ENCODE assay signal across 22 cellular contexts in genomic region chr16:59754854-59755253, GRCh38.
DNase-seq lines count a peak whose midpoint lies in the region; ATAC-seq, FAIRE-seq and TF ChIP-seq lines count a peak whose summit lies in the region.
"Had no signal": no experiment of that assay in that cellular context is flagged by ENCODE, and none has a peak within 500 bp of the region (broad histone marks: within the 10 kb centered on the region; RNA-seq: fewer than 3 reads in every experiment).

No MANE protein-coding gene starts in this region.

- TF ChIP-seq EP300 in HepG2 (IDR thresholded peaks at IDR 0.05; ENCODE audit: low read depth in 2 of 2, low read length in 2 of 2) (no peak), HepG2 (CRISPR knock-in tag; IDR thresholded peaks at IDR 0.05; ENCODE audit: borderline replicate concordance) (no peak)

- H3K4me1 ChIP-seq in right lobe of liver (no peaks in the 10 kb centered on the region), HepG2 (ENCODE audit: insufficient read depth, low read length) (no peaks in the 10 kb centered on the region), kidney (ENCODE audit: control insufficient read depth in 1 of 2, insufficient read depth in 1 of 2, low read depth in 1 of 2, low read length in 2 of 2) (no peaks in the 10 kb centered on the region), neuronal stem cell (ENCODE audit: control insufficient read depth in 2 of 2, insufficient read depth in 1 of 2, low read depth in 1 of 2, low read length in 2 of 2) (no peaks in the 10 kb centered on the region)
- H3K4me1 ChIP-seq: A549; BLaER1 treated with 17β-estradiol and CSF1 and Interleukin-3, amounts not matched to agents 10 nM and 100 nM; Caco-2 had no signal

- no peak overlapping the region for H3K4me3 Mint-ChIP-seq in T-helper 17 cell
- H3K4me3 Mint-ChIP-seq: B cell; CD4-positive, alpha-beta T cell; CD8-positive, alpha-beta T cell had no signal

- BruUV-seq in HepG2 (replicated peaks; lab: Mats Ljungman, UMichigan), result no TSS peak

- no peak overlapping the region for H2BK12ac ChIP-seq in neuronal stem cell (ENCODE audit: low read length)

- no peak overlapping the region for H4K8ac ChIP-seq in neuronal stem cell (ENCODE audit: low read depth, low read length)

- DNase-seq in right lobe of liver, result peak in 2 of 3 donors; percentile 11 to 45
- no peak for DNase-seq in HepG2 (ENCODE audit: low spot score)
- peak; percentile 61 for DNase-seq in kidney
- DNase-seq in neuronal stem cell (ENCODE audit: low spot score), result no peak
- DNase-seq in T-helper 17 cell, result no peak
- DNase-seq: AML-193; Caco-2; Calu3; CD4-positive, alpha-beta T cell; CD8-positive, alpha-beta T cell; DMS79 treated with DMSO at 0.1 percent for 48 hours; GF-D8 had no signal

- H3K27me3 ChIP-seq in right lobe of liver, result no peaks in the 10 kb centered on the region
- no peaks in the 10 kb centered on the region for H3K27me3 ChIP-seq in HepG2 (ENCODE audit: control insufficient read depth in 1 of 2, insufficient read depth in 2 of 2, low read length in 2 of 2)
- H3K27me3 ChIP-seq in neuronal stem cell (ENCODE audit: control insufficient read depth in 3 of 3, insufficient read depth in 3 of 3, low read depth in 1 of 3, low read length in 3 of 3), result no peaks in the 10 kb centered on the region
- H3K27me3 ChIP-seq: BLaER1 treated with 17β-estradiol and CSF1 and Interleukin-3, amounts not matched to agents 10 nM and 100 nM had no signal

- H3K36me3 ChIP-seq in right lobe of liver (no peaks in the 10 kb centered on the region), HepG2 (replicated peaks in 1 of 2; ENCODE audit: control insufficient read depth in 1 of 2, insufficient read depth in 2 of 2, low read length in 2 of 2) (no peaks in the 10 kb centered on the region), kidney (ENCODE audit: control insufficient read depth in 1 of 2, insufficient read depth in 2 of 2, low read length in 2 of 2) (no peaks in the 10 kb centered on the region), neuronal stem cell (replicated peaks in 1 of 2; ENCODE audit: control insufficient read depth in 2 of 2, insufficient read depth in 2 of 2, low read length in 2 of 2) (no peaks in the 10 kb centered on the region)
- H3K36me3 ChIP-seq: BLaER1 treated with 17β-estradiol and CSF1 and Interleukin-3, amounts not matched to agents 10 nM and 100 nM had no signal

- CTCF ChIA-PET in HepG2 (lab: Yijun Ruan, JAX; ENCODE audit: low intra/inter-chr PET ratio, low total read pairs), result no interaction called here

- no peaks in the 10 kb centered on the region for H3K4me1 Mint-ChIP-seq in T-helper 17 cell
- H3K4me1 Mint-ChIP-seq: B cell had no signal

- intact Hi-C loops in right lobe of liver (cut with DNase I), result no loop called here
- intact Hi-C loops in HepG2 (cut with micrococcal nuclease; ENCODE audit: unreplicated experiment), result no loop called here
- intact Hi-C loops in kidney (cut with DNase I), result no loop called here

- no peak overlapping the region for H2BK120ac ChIP-seq in neuronal stem cell (ENCODE audit: low read depth, low read length)

- H3K79me1 ChIP-seq in neuronal stem cell (ENCODE audit: low read depth, low read length), result no peaks in the 10 kb centered on the region

- H3K79me2 ChIP-seq in HepG2 (ENCODE audit: insufficient read depth, low read length), result no peaks in the 10 kb centered on the region

- no peak for TF ChIP-seq CTCF in right lobe of liver (IDR thresholded peaks at IDR 0.05)
- no peak for TF ChIP-seq CTCF in HepG2 (CRISPR knock-in tag; IDR thresholded peaks at IDR 0.05)
- no peak for TF ChIP-seq CTCF in kidney (IDR thresholded peaks at IDR 0.05; ENCODE audit: borderline replicate concordance, extremely low read depth, insufficient read depth)

- no peak overlapping the region for H3K27ac Mint-ChIP-seq in T-helper 17 cell
- H3K27ac Mint-ChIP-seq: B cell; CD4-positive, alpha-beta T cell; CD8-positive, alpha-beta T cell had no signal

- H2AFZ ChIP-seq in HepG2 (ENCODE audit: low read length) (no peak overlapping the region), neuronal stem cell (ENCODE audit: low read length) (peak overlapping the region; percentile 29)

- H2BK15ac ChIP-seq in neuronal stem cell (ENCODE audit: low read length), result no peak overlapping the region

- no peaks in the 10 kb centered on the region for H3K9me3 ChIP-seq in right lobe of liver
- peaks cover 85% of the 10 kb centered on the region for H3K9me3 ChIP-seq in HepG2 (ENCODE audit: low read length)
- no peaks in the 10 kb centered on the region for H3K9me3 ChIP-seq in kidney (ENCODE audit: control insufficient read depth in 1 of 2, low read length in 2 of 2)
- H3K9me3 ChIP-seq in neuronal stem cell (replicated peaks in 1 of 2; ENCODE audit: control insufficient read depth in 2 of 2, insufficient read depth in 1 of 2, low read depth in 1 of 2, low read length in 2 of 2), result no peaks in the 10 kb centered on the region
- H3K9me3 ChIP-seq in T-helper 17 cell (ENCODE audit: control insufficient read depth, low read length, poor library complexity, severe bottlenecking), result no peaks in the 10 kb centered on the region
- H3K9me3 ChIP-seq: A549; BLaER1 treated with 17β-estradiol and CSF1 and Interleukin-3, amounts not matched to agents 10 nM and 100 nM; Caco-2 had no signal

- no peak overlapping the region for H4K91ac ChIP-seq in neuronal stem cell (ENCODE audit: low read depth, low read length, poor library complexity)

- ATAC-seq in right lobe of liver, result no peak
- ATAC-seq in HepG2, result no peak
- no peak for ATAC-seq in T-helper 17 cell
- no peak for ATAC-seq in GM18861 (IDR thresholded peaks at IDR 0.05; ENCODE audit: unreplicated experiment)
- no peak for ATAC-seq in HG03457 (IDR thresholded peaks at IDR 0.05; ENCODE audit: unreplicated experiment)
- ATAC-seq: A549; CD8-positive, alpha-beta T cell had no signal

- H3K18ac ChIP-seq in neuronal stem cell (ENCODE audit: low read length), result no peak overlapping the region

- TF ChIP-seq RAD21 in HepG2 (CRISPR knock-in tag; IDR thresholded peaks at IDR 0.05), result no peak

- no peak overlapping the region for H2AK5ac ChIP-seq in neuronal stem cell (ENCODE audit: low read depth, low read length)

- H3K9ac ChIP-seq in HepG2 (ENCODE audit: insufficient read depth, low read depth, low read length) (no peak overlapping the region), kidney (ENCODE audit: low read length in 2 of 2) (no peak overlapping the region), neuronal stem cell (ENCODE audit: low read depth, low read length, poor library complexity) (no peak overlapping the region)
- H3K9ac ChIP-seq: BLaER1 treated with 17β-estradiol and CSF1 and Interleukin-3, amounts not matched to agents 10 nM and 100 nM had no signal

- TF ChIP-seq POLR2A in right lobe of liver (IDR thresholded peaks at IDR 0.05), result no peak
- TF ChIP-seq POLR2A in HepG2 (IDR thresholded peaks at IDR 0.05; ENCODE audit: insufficient read depth in 1 of 2, low read depth in 2 of 2, low read length in 2 of 2), result no peak

- POLR2A ChIA-PET in HepG2 (lab: Yijun Ruan, JAX), result no interaction called here

- in situ Hi-C loops in HepG2 (cut with HindIII; ENCODE audit: extremely low pct_ligation_motif_present, low pct_unique_long_range_greater_than_20kb), result no loop called here

- H3K4me3 ChIP-seq in right lobe of liver, result no peak overlapping the region
- H3K4me3 ChIP-seq in HepG2 (replicated peaks in 1 of 3; ENCODE audit: insufficient read depth in 1 of 3, low read depth in 2 of 3, low read length in 3 of 3), result no peak overlapping the region
- H3K4me3 ChIP-seq in kidney (ENCODE audit: low read length in 2 of 2), result no peak overlapping the region
- H3K4me3 ChIP-seq in neuronal stem cell (ENCODE audit: low read length in 2 of 2), result no peak overlapping the region
- H3K4me3 ChIP-seq: A549; BLaER1 treated with 17β-estradiol and CSF1 and Interleukin-3, amounts not matched to agents 10 nM and 100 nM had no signal

- H3K27ac ChIP-seq in right lobe of liver, result no peak overlapping the region
- no peak overlapping the region for H3K27ac ChIP-seq in HepG2 (ENCODE audit: extremely low read length, insufficient read depth, low read length)
- no peak overlapping the region for H3K27ac ChIP-seq in kidney (ENCODE audit: low read depth in 2 of 2, low read length in 2 of 2)
- no peak overlapping the region for H3K27ac ChIP-seq in neuronal stem cell (replicated peaks; ENCODE audit: low read length)
- H3K27ac ChIP-seq: 22Rv1; A549; BLaER1 treated with 17β-estradiol and CSF1 and Interleukin-3, amounts not matched to agents 10 nM and 100 nM; C4-2B had no signal

- H2BK5ac ChIP-seq in neuronal stem cell (ENCODE audit: low read length), result no peak overlapping the region

- H3K23ac ChIP-seq in neuronal stem cell (ENCODE audit: low read depth, low read length, poor library complexity), result no peak overlapping the region

- no peaks in the 10 kb centered on the region for H3K36me3 Mint-ChIP-seq in T-helper 17 cell (ENCODE audit: low read depth)
- H3K36me3 Mint-ChIP-seq: CD8-positive, alpha-beta T cell had no signal

- no peak overlapping the region for H3K14ac ChIP-seq in neuronal stem cell (ENCODE audit: low read length)

- H3K4ac ChIP-seq in neuronal stem cell (ENCODE audit: low read length), result no peak overlapping the region

- 70% methylated on average over 7 of the region's 19 CpGs for WGBS in right lobe of liver (ENCODE audit: insufficient coverage, low coverage, low lambda C conversion rate, missing lambda C conversion rate)
- WGBS in HepG2 (ENCODE audit: low lambda C conversion rate), result 60% methylated on average over 16 of the region's 19 CpGs
- WGBS in neuronal stem cell (ENCODE audit: extremely low coverage in 2 of 2, insufficient read length in 2 of 2, insufficient replicate concordance in 1 of 2), 2 donors, result no CpG with 5 or more reads among the region's 19 CpGs

- no peak overlapping the region for H3K4me2 ChIP-seq in HepG2 (ENCODE audit: low read depth, low read length)
- no peak overlapping the region for H3K4me2 ChIP-seq in neuronal stem cell (ENCODE audit: insufficient read depth, low read length, poor library complexity, severe bottlenecking)
- H3K4me2 ChIP-seq: A549; BLaER1 treated with 17β-estradiol and CSF1 and Interleukin-3, amounts not matched to agents 10 nM and 100 nM had no signal

- no peak for FAIRE-seq in HepG2 (lab: Jason Lieb, UNC)
- FAIRE-seq in kidney (lab: Jason Lieb, UNC), result no peak
- FAIRE-seq: A549, D721Med, G401.6, GM12891 had no signal

- no peaks in the 10 kb centered on the region for H4K20me1 ChIP-seq in HepG2 (ENCODE audit: insufficient read depth, low read length)
- H4K20me1 ChIP-seq: BLaER1 treated with 17β-estradiol and CSF1 and Interleukin-3, amounts not matched to agents 10 nM and 100 nM had no signal

- H3K27me3 Mint-ChIP-seq in T-helper 17 cell, result no peaks in the 10 kb centered on the region
- H3K27me3 Mint-ChIP-seq: B cell; CD4-positive, alpha-beta T cell had no signal

TF ChIP-seq in HepG2, 621 proteins besides CTCF, POLR2A, EP300 and RAD21 (continues in another document):
- no peak for TF ChIP-seq ZNF597 (CRISPR knock-in tag; IDR thresholded peaks at IDR 0.05)

Comparison
In these comparisons a context has a peak if more than half of its experiments do, and no peak if none do; other contexts are left out.
1. DNase-seq: peak in right lobe of liver (2 of 3) and kidney (single experiment); none in HepG2 (single experiment), neuronal stem cell (single experiment) and T-helper 17 cell (0 of 3).